ENCODE assay signal across 22 cellular contexts in the genomic region with DNA sequence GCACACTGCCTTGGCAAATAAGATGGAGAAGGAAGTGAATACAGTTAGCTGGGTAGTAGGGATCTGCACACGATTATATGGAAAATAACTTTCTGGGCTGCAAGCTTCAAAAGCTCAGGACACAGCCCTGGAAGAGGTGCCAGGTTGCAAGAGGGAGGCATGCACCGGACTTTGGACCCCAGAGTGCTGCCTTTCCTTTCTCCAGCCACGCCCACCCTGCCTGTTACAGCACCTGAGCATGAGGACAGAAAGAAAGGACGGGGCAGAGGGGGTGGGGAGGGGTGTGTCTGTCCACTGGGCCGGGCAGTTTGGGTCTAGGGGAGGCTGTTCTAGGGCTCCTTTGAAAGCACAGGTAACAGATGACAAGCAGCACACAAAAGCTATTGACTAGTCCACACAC.
DNase-seq lines count a peak whose midpoint lies in the region; ATAC-seq and TF ChIP-seq lines count a peak whose summit lies in the region.
"Had no signal": no experiment of that assay in that cellular context is flagged by ENCODE, and none has a peak within 500 bp of the region (broad histone marks: within the 10 kb centered on the region; RNA-seq: fewer than 3 reads in every experiment).

No MANE protein-coding gene starts in this region.

- TF ChIP-seq CTCF in MCF 10A (IDR thresholded peaks at IDR 0.05; ENCODE audit: unreplicated experiment), result no peak

- CTCF ChIA-PET in MCF 10A (lab: Yijun Ruan, JAX), result no interaction called here

- H3K4me2 ChIP-seq in mesenchymal stem cell (ENCODE audit: low read length, poor library complexity, severe bottlenecking), result no peak overlapping the region

- no peak overlapping the region for H4K91ac ChIP-seq in mesenchymal stem cell (ENCODE audit: low read length)

- no peak overlapping the region for H2BK12ac ChIP-seq in mesenchymal stem cell (ENCODE audit: low read length in 2 of 2)

- H3K79me1 ChIP-seq in mesenchymal stem cell (replicated peaks; ENCODE audit: low read length, poor library complexity, severe bottlenecking), result no peaks in the 10 kb centered on the region

- H3K18ac ChIP-seq in mesenchymal stem cell (ENCODE audit: low read depth in 1 of 2, low read length in 2 of 2), result no peak overlapping the region

- H3K27me3 ChIP-seq in mesenchymal stem cell (ENCODE audit: control insufficient read depth in 1 of 2, insufficient read depth in 1 of 2, low read length in 2 of 2), result no peaks in the 10 kb centered on the region

- WGBS in mesenchymal stem cell, result 65% methylated on average over 3 of the region's 5 CpGs

- no peak overlapping the region for H4K8ac ChIP-seq in mesenchymal stem cell (ENCODE audit: low read length)

- H3K4me3 ChIP-seq in mesenchymal stem cell (ENCODE audit: insufficient read depth in 1 of 2, low read depth in 1 of 2, low read length in 2 of 2), result no peak overlapping the region
- H3K4me3 ChIP-seq: SJSA1 had no signal

- peaks cover 2% of the 10 kb centered on the region for H3K9me3 ChIP-seq in mesenchymal stem cell (ENCODE audit: control insufficient read depth, low read length)
- H3K9me3 ChIP-seq: SJSA1 had no signal

- no peak overlapping the region for H3K9ac ChIP-seq in mesenchymal stem cell (ENCODE audit: low read length)

- no peak overlapping the region for H2AK5ac ChIP-seq in mesenchymal stem cell (ENCODE audit: low read length, severe bottlenecking)

- no peaks in the 10 kb centered on the region for H3K4me1 ChIP-seq in mesenchymal stem cell (ENCODE audit: control insufficient read depth, insufficient read depth, low read depth, low read length)
- H3K4me1 ChIP-seq: SJSA1 had no signal

- POLR2A ChIA-PET in MCF 10A (lab: Yijun Ruan, JAX), result no interaction called here

- H3K23ac ChIP-seq in mesenchymal stem cell (ENCODE audit: low read length in 2 of 2), result no peak overlapping the region

- no peak overlapping the region for H3K4me3 Mint-ChIP-seq in MCF 10A (ENCODE audit: unreplicated experiment)
- H3K4me3 Mint-ChIP-seq: CD8-positive, alpha-beta T cell had no signal

- no peak overlapping the region for H3K27ac ChIP-seq in mesenchymal stem cell (ENCODE audit: low read length, poor library complexity, severe bottlenecking)
- H3K27ac ChIP-seq: 22Rv1, SJSA1 had no signal

- no peaks in the 10 kb centered on the region for H3K36me3 ChIP-seq in mesenchymal stem cell (ENCODE audit: control insufficient read depth in 1 of 2, insufficient read depth in 2 of 2, low read depth in 1 of 2, low read length in 2 of 2)
- H3K36me3 ChIP-seq: SJSA1 had no signal

- BruUV-seq in MCF 10A (replicated peaks; lab: Mats Ljungman, UMichigan), result no TSS peak

- no peaks in the 10 kb centered on the region for H3K9me3 Mint-ChIP-seq in MCF 10A (ENCODE audit: unreplicated experiment)
- H3K9me3 Mint-ChIP-seq: CD8-positive, alpha-beta T cell had no signal

- H3K36me3 Mint-ChIP-seq in MCF 10A (ENCODE audit: insufficient read depth, unreplicated experiment), result no peaks in the 10 kb centered on the region
- H3K36me3 Mint-ChIP-seq: CD8-positive, alpha-beta T cell had no signal

- peak; percentile 29 for DNase-seq in DMS53 (lab: John Stamatoyannopoulos, UW)
- DNase-seq in DMS53 treated with DMSO at 0.1 percent for 48 hours (lab: John Stamatoyannopoulos, UW; ENCODE audit: unreplicated experiment), result no peak
- peak; percentile 93 to 94 for DNase-seq in left colon
- peak; percentile 84 for DNase-seq in mucosa of gallbladder (ENCODE audit: low spot score)
- DNase-seq in OCI-M2 (lab: John Stamatoyannopoulos, UW; ENCODE audit: unreplicated experiment), result no peak
- DNase-seq in mesenchymal stem cell, result no peak
- DNase-seq in MCF 10A (ENCODE audit: unreplicated experiment), result no peak
- DNase-seq in activated gamma-delta T cell (lab: John Stamatoyannopoulos, UW), result no peak
- DNase-seq: AML-193; C1 segment of cervical spinal cord; CD8-positive, alpha-beta T cell; DMS79; H7; KG1; NCI-H1105; NCI-H2029 treated with DMSO at 0.1 percent for 48 hours; NCI-H226; NCI-H510A treated with DMSO at 0.1 percent for 48 hours; NCI-H748 treated with DMSO at 0.1 percent for 48 hours; NK-92 treated with Interleukin-12 subunit alpha and Interleukin-12 subunit beta, amount 100 ng/mL, for 24 hours had no signal

- no peak overlapping the region for H3K4ac ChIP-seq in mesenchymal stem cell (ENCODE audit: low read depth in 1 of 2, low read length in 2 of 2)

- H2BK120ac ChIP-seq in mesenchymal stem cell (ENCODE audit: low read depth, low read length), result no peak overlapping the region

- no peak overlapping the region for H3K14ac ChIP-seq in mesenchymal stem cell (ENCODE audit: low read length in 2 of 2)

- peak; percentile 99 for ATAC-seq in left colon
- ATAC-seq: CD8-positive, alpha-beta T cell had no signal

- no peak overlapping the region for H2AFZ ChIP-seq in mesenchymal stem cell (ENCODE audit: low read depth, low read length)

- no peak overlapping the region for H2BK15ac ChIP-seq in mesenchymal stem cell (ENCODE audit: low read depth, poor library complexity, severe bottlenecking)

- no peak overlapping the region for H3K27ac Mint-ChIP-seq in MCF 10A (ENCODE audit: low read depth, unreplicated experiment)
- H3K27ac Mint-ChIP-seq: CD8-positive, alpha-beta T cell had no signal

- H2BK5ac ChIP-seq in mesenchymal stem cell (ENCODE audit: low read depth, low read length, poor library complexity, severe bottlenecking), result no peak overlapping the region

- intact Hi-C loops in left colon (cut with DNase I, micrococcal nuclease) (no loop called here), MCF 10A (cut with micrococcal nuclease) (no loop called here)

- no peaks in the 10 kb centered on the region for H3K4me1 Mint-ChIP-seq in MCF 10A (ENCODE audit: insufficient read depth, unreplicated experiment)

- no peaks in the 10 kb centered on the region for H3K27me3 Mint-ChIP-seq in MCF 10A (ENCODE audit: insufficient read depth, unreplicated experiment)

Comparison
In these comparisons a context has a peak if more than half of its experiments do, and no peak if none do; other contexts are left out.
1. DNase-seq: peak in DMS53 (single experiment), left colon (2 of 2) and mucosa of gallbladder (single experiment); none in DMS53 treated with DMSO at 0.1 percent for 48 hours (single experiment), OCI-M2 (single experiment), mesenchymal stem cell (single experiment), MCF 10A (single experiment) and activated gamma-delta T cell (single experiment).